In genomic region chr9:109886617-109887016, GRCh38 we compare ENCODE assay signal across 9 cellular contexts.
DNase-seq lines count a peak whose midpoint lies in the region; ATAC-seq, FAIRE-seq and TF ChIP-seq lines count a peak whose summit lies in the region.
"Had no signal": no experiment of that assay in that cellular context is flagged by ENCODE, and none has a peak within 500 bp of the region (broad histone marks: within the 10 kb centered on the region; RNA-seq: fewer than 3 reads in every experiment).

No MANE protein-coding gene starts in this region.

- H3K9me3 Mint-ChIP-seq in activated T-cell treated with anti-CD3 and anti-CD28 coated beads, Interleukin-2, amount 50 U/mL, for 72 hours, result peaks cover 0 to 2% of the 10 kb centered on the region in 2 donors
- no peaks in the 10 kb centered on the region for H3K9me3 Mint-ChIP-seq in activated CD8-positive, alpha-beta T cell treated with anti-CD3 and anti-CD28 coated beads for 36 hours
- peaks cover 3% of the 10 kb centered on the region for H3K9me3 Mint-ChIP-seq in stimulated activated effector memory CD8-positive, alpha-beta T cell treated with anti-CD3 and anti-CD28 coated beads, Interleukin-12 subunit alpha, Interleukin-12 subunit beta, amount 100 ng/mL, for 72 hours

- H3K4me1 Mint-ChIP-seq in activated T-cell treated with anti-CD3 and anti-CD28 coated beads, Interleukin-2, amount 50 U/mL, for 72 hours (ENCODE audit: low read depth), result peaks cover 77% of the 10 kb centered on the region
- peaks cover 14% of the 10 kb centered on the region for H3K4me1 Mint-ChIP-seq in activated CD8-positive, alpha-beta T cell treated with anti-CD3 and anti-CD28 coated beads for 36 hours (ENCODE audit: low read depth)
- peaks cover 10% of the 10 kb centered on the region for H3K4me1 Mint-ChIP-seq in stimulated activated effector memory CD8-positive, alpha-beta T cell treated with anti-CD3 and anti-CD28 coated beads, Interleukin-12 subunit alpha, Interleukin-12 subunit beta, amount 100 ng/mL, for 72 hours

- CTCF ChIA-PET in activated CD8-positive, alpha-beta T cell treated with anti-CD3 and anti-CD28 coated beads for 36 hours (lab: Charles Lee), result interaction anchor here (0.7 to 2.1 kb wide), 6 partner anchors 14 to 281 kb away, joined by 3 to 4 read pairs (median 3); no protein-coding TSS in a partner anchor

- peak; percentile 15 to 34 for DNase-seq in activated T-cell treated with anti-CD3 and anti-CD28 coated beads, Interleukin-2, amount 50 U/mL, for 72 hours
- DNase-seq in activated T-cell treated with anti-CD3 and anti-CD28 coated beads, Interleukin-2, amount 50 U/mL, for 48 hours, result no peak
- DNase-seq in activated CD8-positive, alpha-beta T cell treated with anti-CD3 and anti-CD28 coated beads for 36 hours, result no peak
- no peak for DNase-seq in stimulated activated effector memory CD8-positive, alpha-beta T cell treated with anti-CD3 and anti-CD28 coated beads, Interleukin-12 subunit alpha, Interleukin-12 subunit beta, amount 100 ng/mL, for 72 hours (ENCODE audit: low spot score in 2 of 2)
- DNase-seq in D341Med (ENCODE audit: low spot score) (no peak), GM12891 (ENCODE audit: insufficient read length, low spot score) (no peak)
- DNase-seq: glutamatergic neuron had no signal

- H3K27ac Mint-ChIP-seq in activated T-cell treated with anti-CD3 and anti-CD28 coated beads, Interleukin-2, amount 50 U/mL, for 72 hours, result peak overlapping the region; percentile 93
- peak overlapping the region; percentile 78 for H3K27ac Mint-ChIP-seq in activated CD8-positive, alpha-beta T cell treated with anti-CD3 and anti-CD28 coated beads for 36 hours
- no peak overlapping the region for H3K27ac Mint-ChIP-seq in stimulated activated effector memory CD8-positive, alpha-beta T cell treated with anti-CD3 and anti-CD28 coated beads, Interleukin-12 subunit alpha, Interleukin-12 subunit beta, amount 100 ng/mL, for 72 hours

- ATAC-seq in activated T-cell treated with anti-CD3 and anti-CD28 coated beads, Interleukin-2, amount 50 U/mL, for 72 hours (replicated peaks in 1 of 2), result peak; percentile 86 to 90
- ATAC-seq in HG03095 (IDR thresholded peaks at IDR 0.05; ENCODE audit: unreplicated experiment) (peak; percentile 67), GM18868 (IDR thresholded peaks at IDR 0.05; ENCODE audit: unreplicated experiment) (no peak)
- ATAC-seq in activated CD8-positive, alpha-beta T cell treated with anti-CD3 and anti-CD28 coated beads for 36 hours, result peak; percentile 87
- peak; percentile 70 for ATAC-seq in stimulated activated effector memory CD8-positive, alpha-beta T cell treated with anti-CD3 and anti-CD28 coated beads, Interleukin-12 subunit alpha, Interleukin-12 subunit beta, amount 100 ng/mL, for 72 hours

- H3K27me3 Mint-ChIP-seq in activated T-cell treated with anti-CD3 and anti-CD28 coated beads, Interleukin-2, amount 50 U/mL, for 72 hours (ENCODE audit: low read depth), result no peaks in the 10 kb centered on the region
- no peaks in the 10 kb centered on the region for H3K27me3 Mint-ChIP-seq in activated CD8-positive, alpha-beta T cell treated with anti-CD3 and anti-CD28 coated beads for 36 hours

- POLR2A ChIA-PET in activated CD8-positive, alpha-beta T cell treated with anti-CD3 and anti-CD28 coated beads for 36 hours (lab: Charles Lee), result no interaction called here

- H3K4me3 Mint-ChIP-seq in activated T-cell treated with anti-CD3 and anti-CD28 coated beads, Interleukin-2, amount 50 U/mL, for 72 hours, result peak overlapping the region; percentile 50 to 67
- H3K4me3 Mint-ChIP-seq in activated CD8-positive, alpha-beta T cell treated with anti-CD3 and anti-CD28 coated beads for 36 hours, result no peak overlapping the region
- H3K4me3 Mint-ChIP-seq in stimulated activated effector memory CD8-positive, alpha-beta T cell treated with anti-CD3 and anti-CD28 coated beads, Interleukin-12 subunit alpha, Interleukin-12 subunit beta, amount 100 ng/mL, for 72 hours, result no peak overlapping the region

- no peak for TF ChIP-seq CTCF in activated CD8-positive, alpha-beta T cell treated with anti-CD3 and anti-CD28 coated beads for 36 hours (IDR thresholded peaks at IDR 0.05)

- TF ChIP-seq POLR2A in GM12891 (IDR thresholded peaks at IDR 0.05; ENCODE audit: low read depth, low read length), result no peak

- H3K36me3 Mint-ChIP-seq in activated T-cell treated with anti-CD3 and anti-CD28 coated beads, Interleukin-2, amount 50 U/mL, for 72 hours (ENCODE audit: insufficient read depth in 2 of 2), result peaks cover 0 to 3% of the 10 kb centered on the region in 2 donors
- no peaks in the 10 kb centered on the region for H3K36me3 Mint-ChIP-seq in activated CD8-positive, alpha-beta T cell treated with anti-CD3 and anti-CD28 coated beads for 36 hours (ENCODE audit: low read depth)
- no peaks in the 10 kb centered on the region for H3K36me3 Mint-ChIP-seq in stimulated activated effector memory CD8-positive, alpha-beta T cell treated with anti-CD3 and anti-CD28 coated beads, Interleukin-12 subunit alpha, Interleukin-12 subunit beta, amount 100 ng/mL, for 72 hours

- no peak for FAIRE-seq in GM12891 (lab: Jason Lieb, UNC)

- intact Hi-C loops in activated CD8-positive, alpha-beta T cell treated with anti-CD3 and anti-CD28 coated beads for 36 hours (cut with micrococcal nuclease), result no loop called here

TF ChIP-seq in GM12891, 5 proteins besides CTCF, POLR2A, EP300 and RAD21:
- TF ChIP-seq POU2F2 (IDR thresholded peaks at IDR 0.05; ENCODE audit: low read depth, low read length) (no peak), SPI1 (IDR thresholded peaks at IDR 0.05; ENCODE audit: low read depth, low read length) (no peak), TAF1 (IDR thresholded peaks at IDR 0.05; ENCODE audit: low read depth, low read length) (no peak), POLR2AphosphoS5 (IDR thresholded peaks at IDR 0.05; ENCODE audit: low read depth, low read length) (no peak), PAX5 (IDR thresholded peaks at IDR 0.05; ENCODE audit: insufficient read depth, low read length, severe bottlenecking) (no peak)

Comparison
In these comparisons a context has a peak if more than half of its experiments do, and no peak if none do; other contexts are left out.
1. DNase-seq: peak in activated T-cell treated with anti-CD3 and anti-CD28 coated beads, Interleukin-2, amount 50 U/mL, for 72 hours (2 of 2); none in activated T-cell treated with anti-CD3 and anti-CD28 coated beads, Interleukin-2, amount 50 U/mL, for 48 hours (0 of 2), activated CD8-positive, alpha-beta T cell treated with anti-CD3 and anti-CD28 coated beads for 36 hours (single experiment), stimulated activated effector memory CD8-positive, alpha-beta T cell treated with anti-CD3 and anti-CD28 coated beads, Interleukin-12 subunit alpha, Interleukin-12 subunit beta, amount 100 ng/mL, for 72 hours (0 of 2), D341Med (single experiment) and GM12891 (single experiment).
2. H3K4me3 Mint-ChIP-seq: peak in activated T-cell treated with anti-CD3 and anti-CD28 coated beads, Interleukin-2, amount 50 U/mL, for 72 hours (2 of 2); none in activated CD8-positive, alpha-beta T cell treated with anti-CD3 and anti-CD28 coated beads for 36 hours (single experiment) and stimulated activated effector memory CD8-positive, alpha-beta T cell treated with anti-CD3 and anti-CD28 coated beads, Interleukin-12 subunit alpha, Interleukin-12 subunit beta, amount 100 ng/mL, for 72 hours (single experiment).